Comparison of ENCODE assay signal across 12 cellular contexts in the genomic region with DNA sequence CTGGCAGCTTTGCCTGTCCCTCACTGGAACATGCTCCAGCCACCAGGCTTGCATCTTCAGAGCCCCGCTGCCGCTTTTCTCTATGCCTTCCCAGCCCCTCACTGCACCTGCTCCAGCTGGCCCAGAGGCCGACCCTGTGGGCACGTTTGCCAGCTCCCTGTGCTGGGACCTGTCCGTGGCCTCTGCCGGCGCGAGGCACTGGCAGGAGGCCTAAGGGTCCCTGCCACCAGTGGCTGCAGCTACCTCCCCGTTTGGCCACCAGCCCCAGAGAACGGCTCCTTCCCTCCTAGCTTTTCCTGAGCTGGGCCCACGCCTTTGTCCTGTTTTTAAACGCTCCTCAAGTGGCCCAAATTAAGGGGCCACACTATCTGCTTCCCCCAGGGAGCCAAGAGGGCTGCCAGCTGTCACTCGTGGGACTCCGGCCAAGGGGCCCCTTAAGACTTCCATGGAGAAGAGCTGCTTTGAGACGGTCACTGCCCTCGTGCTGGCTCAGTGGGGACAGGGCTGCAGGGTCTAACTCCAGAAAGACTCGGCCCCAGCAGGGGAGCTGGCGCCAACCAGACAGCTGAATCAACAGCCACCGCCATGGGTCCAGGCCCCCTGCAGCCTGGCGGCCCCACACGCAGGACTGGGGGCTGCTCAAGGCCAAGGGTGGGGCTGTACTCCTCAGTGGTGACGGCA. TPM values are rescaled to one million over a fixed set of nuclear protein-coding genes. Genes with fewer than 3 reads are reported as not detected.
DNase-seq lines count a peak whose midpoint lies in the region; ATAC-seq, FAIRE-seq and TF ChIP-seq lines count a peak whose summit lies in the region.
"Had no signal": no experiment of that assay in that cellular context is flagged by ENCODE, and none has a peak within 500 bp of the region (broad histone marks: within the 10 kb centered on the region; RNA-seq: fewer than 3 reads in every experiment).

No MANE protein-coding gene starts in this region.

- peaks cover 13% of the 10 kb centered on the region for H3K27me3 Mint-ChIP-seq in astrocyte (ENCODE audit: low read depth, unreplicated experiment)
- H3K27me3 Mint-ChIP-seq in nephron progenitor cell (ENCODE audit: low read depth, poor library complexity), result peaks cover 9% of the 10 kb centered on the region

- H3K36me3 Mint-ChIP-seq in astrocyte (ENCODE audit: low read depth, unreplicated experiment) (no peaks in the 10 kb centered on the region), nephron progenitor cell (ENCODE audit: low read depth) (no peaks in the 10 kb centered on the region)
- H3K36me3 Mint-ChIP-seq: naive B cell had no signal

- H3K27me3 ChIP-seq in astrocyte (ENCODE audit: insufficient read depth, low read length), result no peaks in the 10 kb centered on the region

- no peak for TF ChIP-seq CTCF in astrocyte (IDR thresholded peaks at IDR 0.05; ENCODE audit: insufficient read depth, low read depth, low read length)
- TF ChIP-seq CTCF in nephron progenitor cell (IDR thresholded peaks at IDR 0.05), result no peak

- H3K4me1 Mint-ChIP-seq in astrocyte (ENCODE audit: low read depth, unreplicated experiment) (no peaks in the 10 kb centered on the region), nephron progenitor cell (peaks cover 23% of the 10 kb centered on the region)

- peak overlapping the region; percentile 46 for H3K9ac ChIP-seq in astrocyte (ENCODE audit: low read length)

- peaks cover 53% of the 10 kb centered on the region for H3K4me1 ChIP-seq in astrocyte (ENCODE audit: insufficient read depth, low read length)

- FAIRE-seq in astrocyte (lab: Jason Lieb, UNC) (no peak), HTR-8/SVneo (lab: Jason Lieb, UNC) (no peak)

- no peaks in the 10 kb centered on the region for H4K20me1 ChIP-seq in astrocyte (ENCODE audit: insufficient read depth, low read length)

- H3K4me2 ChIP-seq in astrocyte (ENCODE audit: low read length), result peak overlapping the region; percentile 41

- no peaks in the 10 kb centered on the region for H3K9me3 ChIP-seq in astrocyte (ENCODE audit: insufficient read depth, low read depth, low read length)

- no peak for ATAC-seq in GM18909 (IDR thresholded peaks at IDR 0.05; ENCODE audit: poor library complexity, unreplicated experiment)

- H3K4me3 Mint-ChIP-seq in astrocyte (ENCODE audit: unreplicated experiment), result no peak overlapping the region
- no peak overlapping the region for H3K4me3 Mint-ChIP-seq in nephron progenitor cell
- H3K4me3 Mint-ChIP-seq: naive B cell had no signal

- peak overlapping the region; percentile 42 for H2AFZ ChIP-seq in astrocyte (ENCODE audit: low read depth, low read length)

- H3K9me3 Mint-ChIP-seq in astrocyte (ENCODE audit: unreplicated experiment), result no peaks in the 10 kb centered on the region
- no peaks in the 10 kb centered on the region for H3K9me3 Mint-ChIP-seq in nephron progenitor cell
- H3K9me3 Mint-ChIP-seq: naive B cell had no signal

- DNase-seq in COLO668 (lab: John Stamatoyannopoulos, UW; ENCODE audit: unreplicated experiment) (peak; percentile 70), NCI-H1417 treated with DMSO at 0.1 percent for 48 hours (lab: John Stamatoyannopoulos, UW) (peak; percentile 73), astrocyte (ENCODE audit: low read depth) (no peak), nephron progenitor cell (peak; percentile 1), HTR-8/SVneo (ENCODE audit: insufficient read length, low spot score) (no peak), activated gamma-delta T cell (lab: John Stamatoyannopoulos, UW) (no peak), T1000 (lab: John Stamatoyannopoulos, UW) (no peak)
- DNase-seq: activated CD4-positive, CD25-positive, alpha-beta regulatory T cell treated with anti-CD3 and anti-CD28 coated beads, Interleukin-2, amount 50 U/mL, for 72 hours; C1 segment of cervical spinal cord; naive B cell; NCI-H2171 had no signal

- H3K27ac ChIP-seq in astrocyte (ENCODE audit: low read depth, low read length), result peak overlapping the region; percentile 25

- H3K4me3 ChIP-seq in astrocyte (ENCODE audit: insufficient read depth, low read depth, low read length), result no peak overlapping the region

- no peaks in the 10 kb centered on the region for H3K36me3 ChIP-seq in astrocyte (ENCODE audit: insufficient read depth, low read length)

- H3K27ac Mint-ChIP-seq in astrocyte (ENCODE audit: unreplicated experiment), result no peak overlapping the region
- H3K27ac Mint-ChIP-seq in nephron progenitor cell, result peak overlapping the region; percentile 72
- H3K27ac Mint-ChIP-seq: naive B cell had no signal

- peaks cover 5% of the 10 kb centered on the region for H3K79me2 ChIP-seq in astrocyte (ENCODE audit: insufficient read depth, low read length)

RNA-seq across cellular contexts. Expression of gene WNT7B, which starts 24.6 kb away (rescaled TPM):
- total RNA-seq in astrocyte, result 1.6 and 1.7 TPM in 2 replicates

Comparison
In these comparisons a context has a peak if more than half of its experiments do, and no peak if none do; other contexts are left out.
1. DNase-seq: peak in COLO668 (single experiment), NCI-H1417 treated with DMSO at 0.1 percent for 48 hours (single experiment) and nephron progenitor cell (single experiment); none in astrocyte (single experiment), HTR-8/SVneo (single experiment), activated gamma-delta T cell (single experiment) and T1000 (single experiment).